8 cellular contexts compared by ENCODE assay signal in the genomic region with DNA sequence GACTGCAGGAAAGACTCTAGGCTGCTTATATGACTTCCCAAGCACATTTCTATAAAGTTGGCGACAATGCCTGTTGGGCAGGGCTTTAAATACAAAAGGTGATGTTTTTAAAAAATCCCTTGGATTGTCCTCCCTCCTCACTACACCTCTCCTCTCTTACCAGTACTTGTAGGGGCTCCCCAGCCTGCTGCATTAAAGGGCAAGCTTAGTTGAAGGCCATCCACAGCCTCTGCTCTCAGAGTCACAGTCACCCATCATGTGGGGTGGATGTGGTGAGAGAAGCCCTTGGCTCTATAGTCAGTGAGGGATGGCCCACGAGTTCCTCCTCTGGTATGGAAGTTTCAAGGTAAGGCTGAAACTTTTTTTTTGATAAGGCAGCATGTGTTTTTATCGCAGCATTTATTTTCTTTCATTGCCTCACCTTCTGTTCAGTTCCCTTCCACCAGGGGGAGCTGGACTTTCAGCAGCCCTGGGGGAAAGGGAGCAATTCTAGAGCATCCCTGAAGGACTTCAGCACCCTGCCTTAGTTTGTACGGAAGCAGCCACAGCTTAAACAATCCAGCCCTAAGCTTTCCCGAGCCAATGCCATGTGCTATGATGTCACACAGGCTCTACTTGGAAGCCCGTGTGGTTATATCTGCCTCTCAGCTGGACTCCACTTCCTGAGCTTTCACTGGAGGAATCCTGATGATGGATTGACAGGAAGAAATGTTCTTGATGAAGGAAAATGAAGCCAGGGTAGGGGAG.
DNase-seq lines count a peak whose midpoint lies in the region; ATAC-seq and TF ChIP-seq lines count a peak whose summit lies in the region.

No MANE protein-coding gene starts in this region.

- H3K4me2 ChIP-seq in PC-3 (ENCODE audit: low read length): no peak overlapping the region

- no peak overlapping the region for H3K9ac ChIP-seq in PC-3 (ENCODE audit: low read length)
- H3K9ac ChIP-seq in liver (ENCODE audit: low read depth in 1 of 2, low read length in 2 of 2): no peak overlapping the region

- POLR2A ChIA-PET in PC-3 (lab: Charles Lee; ENCODE audit: unreplicated experiment): no interaction called here

- no peak for TF ChIP-seq POLR2A in GM18505 (IDR thresholded peaks at IDR 0.05; ENCODE audit: borderline replicate concordance, extremely low read depth, insufficient read depth, insufficient read length)

- H3K4me1 Mint-ChIP-seq in CD4-positive, CD25-positive, alpha-beta regulatory T cell: no peaks in the 10 kb centered on the region
- H3K4me1 Mint-ChIP-seq in activated naive CD8-positive, alpha-beta T cell treated with anti-CD3 and anti-CD28 coated beads, Interleukin-2, amount 50 U/mL, for 24 hours: no peaks in the 10 kb centered on the region

- H3K4me1 ChIP-seq in CD4-positive, CD25-positive, alpha-beta regulatory T cell (ENCODE audit: control insufficient read depth, insufficient read depth, low read length, poor library complexity, severe bottlenecking): no peaks in the 10 kb centered on the region
- H3K4me1 ChIP-seq in PC-3 (ENCODE audit: insufficient read depth, low read length) (no peaks in the 10 kb centered on the region), liver (ENCODE audit: control insufficient read depth in 4 of 4, insufficient read depth in 4 of 4, low read length in 3 of 4) (no peaks in the 10 kb centered on the region)

- no peaks in the 10 kb centered on the region for H3F3A ChIP-seq in PC-3 (ENCODE audit: low read length, unreplicated experiment)

- H3K4me3 Mint-ChIP-seq in CD4-positive, CD25-positive, alpha-beta regulatory T cell: peak overlapping the region in 1 of 4 donors; percentile 18
- H3K4me3 Mint-ChIP-seq in activated naive CD8-positive, alpha-beta T cell treated with anti-CD3 and anti-CD28 coated beads, Interleukin-2, amount 50 U/mL, for 24 hours: no peak overlapping the region

- WGBS in liver: 32% methylated on average over 6 of the region's 6 CpGs

- no peaks in the 10 kb centered on the region for H3K36me3 Mint-ChIP-seq in CD4-positive, CD25-positive, alpha-beta regulatory T cell
- no peaks in the 10 kb centered on the region for H3K36me3 Mint-ChIP-seq in activated naive CD8-positive, alpha-beta T cell treated with anti-CD3 and anti-CD28 coated beads, Interleukin-2, amount 50 U/mL, for 24 hours (ENCODE audit: low read depth)

- intact Hi-C loops in PC-3 (cut with micrococcal nuclease): no loop called here

- peak; percentile 78 for TF ChIP-seq CTCF in PC-3 (conservative IDR thresholded peaks at IDR 0.05; ENCODE audit: low read depth, low read length)
- TF ChIP-seq CTCF in liver (IDR thresholded peaks at IDR 0.05; ENCODE audit: low read depth, low read length, missing input control): peak; percentile 72

- peak in 2 of 3 donors; percentile 3 to 39 for DNase-seq in CD4-positive, CD25-positive, alpha-beta regulatory T cell
- DNase-seq in PC-3 (peak; percentile 49), putamen (ENCODE audit: low spot score) (no peak)
- DNase-seq in activated naive CD8-positive, alpha-beta T cell treated with anti-CD3 and anti-CD28 coated beads, Interleukin-2, amount 50 U/mL, for 24 hours: peak; percentile 37

- no peaks in the 10 kb centered on the region for H3K36me3 ChIP-seq in CD4-positive, CD25-positive, alpha-beta regulatory T cell (ENCODE audit: control insufficient read depth, insufficient read depth, low read length)
- no peaks in the 10 kb centered on the region for H3K36me3 ChIP-seq in PC-3 (ENCODE audit: low read depth, low read length)
- no peaks in the 10 kb centered on the region for H3K36me3 ChIP-seq in liver (ENCODE audit: control insufficient read depth in 4 of 4, insufficient read depth in 3 of 4, low read depth in 1 of 4, low read length in 3 of 4)

- BruUV-seq in PC-3 (replicated peaks; lab: Mats Ljungman, UMichigan): no TSS peak

- CTCF ChIA-PET in PC-3 (lab: Charles Lee): interaction anchor here (0.5 to 0.6 kb wide), 2 partner anchors 141 to 216 kb away, joined by 3 to 6 read pairs; a partner anchor contains a TSS

- H3K4me3 ChIP-seq in CD4-positive, CD25-positive, alpha-beta regulatory T cell (ENCODE audit: low read depth, low read length): no peak overlapping the region
- H3K4me3 ChIP-seq in PC-3 (ENCODE audit: low read length): no peak overlapping the region
- no peak overlapping the region for H3K4me3 ChIP-seq in liver (ENCODE audit: low read depth in 1 of 3, low read length in 3 of 3)

- no peaks in the 10 kb centered on the region for H3K27me3 ChIP-seq in CD4-positive, CD25-positive, alpha-beta regulatory T cell (ENCODE audit: control insufficient read depth, insufficient read depth, low read length)
- H3K27me3 ChIP-seq in PC-3 (ENCODE audit: low read length) (peaks cover 74% of the 10 kb centered on the region), liver (ENCODE audit: control insufficient read depth in 4 of 4, insufficient read depth in 4 of 4, low read length in 3 of 4) (no peaks in the 10 kb centered on the region)

- no peaks in the 10 kb centered on the region for H3K9me2 ChIP-seq in PC-3 (replicated peaks; ENCODE audit: low read length)

- H3K79me2 ChIP-seq in PC-3 (ENCODE audit: low read length): no peaks in the 10 kb centered on the region

- no peaks in the 10 kb centered on the region for H4K20me1 ChIP-seq in PC-3 (ENCODE audit: low read length)

- no peaks in the 10 kb centered on the region for H3K9me3 ChIP-seq in CD4-positive, CD25-positive, alpha-beta regulatory T cell (ENCODE audit: control insufficient read depth in 2 of 2, low read length in 2 of 2)
- H3K9me3 ChIP-seq in PC-3 (ENCODE audit: low read length) (no peaks in the 10 kb centered on the region), liver (ENCODE audit: control insufficient read depth in 4 of 4, low read length in 3 of 4) (no peaks in the 10 kb centered on the region)

- no peak overlapping the region for H2AFZ ChIP-seq in PC-3 (ENCODE audit: low read length)

- H3K9me3 Mint-ChIP-seq in CD4-positive, CD25-positive, alpha-beta regulatory T cell: no peaks in the 10 kb centered on the region
- no peaks in the 10 kb centered on the region for H3K9me3 Mint-ChIP-seq in activated naive CD8-positive, alpha-beta T cell treated with anti-CD3 and anti-CD28 coated beads, Interleukin-2, amount 50 U/mL, for 24 hours

- H3K27me3 Mint-ChIP-seq in CD4-positive, CD25-positive, alpha-beta regulatory T cell: peaks cover 22% of the 10 kb centered on the region
- no peaks in the 10 kb centered on the region for H3K27me3 Mint-ChIP-seq in activated naive CD8-positive, alpha-beta T cell treated with anti-CD3 and anti-CD28 coated beads, Interleukin-2, amount 50 U/mL, for 24 hours

- H3K27ac Mint-ChIP-seq in CD4-positive, CD25-positive, alpha-beta regulatory T cell: no peak overlapping the region
- no peak overlapping the region for H3K27ac Mint-ChIP-seq in activated naive CD8-positive, alpha-beta T cell treated with anti-CD3 and anti-CD28 coated beads, Interleukin-2, amount 50 U/mL, for 24 hours

- ATAC-seq in CD4-positive, CD25-positive, alpha-beta regulatory T cell (ENCODE audit: low read depth in 2 of 2): peak in 1 of 2 donors; percentile 43
- ATAC-seq in GM18505 (IDR thresholded peaks at IDR 0.05; ENCODE audit: unreplicated experiment) (peak; percentile 85), HG03039 (IDR thresholded peaks at IDR 0.05; ENCODE audit: unreplicated experiment) (peak; percentile 78), PC-3 (peak; percentile 50; the same call in 1 of the 2 replicates), HG02938 (IDR thresholded peaks at IDR 0.05; ENCODE audit: unreplicated experiment) (no peak)
- ATAC-seq in activated naive CD8-positive, alpha-beta T cell treated with anti-CD3 and anti-CD28 coated beads, Interleukin-2, amount 50 U/mL, for 24 hours: no peak

- H3K27ac ChIP-seq in CD4-positive, CD25-positive, alpha-beta regulatory T cell (ENCODE audit: insufficient read depth, low read length, poor library complexity, severe bottlenecking): no peak overlapping the region
- H3K27ac ChIP-seq in PC-3 (ENCODE audit: low read length) (no peak overlapping the region), liver (ENCODE audit: low read depth in 1 of 2, low read length in 2 of 2) (no peak overlapping the region)

- TF ChIP-seq RAD21 in liver (IDR thresholded peaks at IDR 0.05): peak; percentile 72 to 84

TF ChIP-seq in liver, 16 proteins besides CTCF, POLR2A, EP300 and RAD21 (continues in another document):
- TF ChIP-seq YY1 (IDR thresholded peaks at IDR 0.05): no peak
- no peak for TF ChIP-seq JUND (IDR thresholded peaks at IDR 0.05)
- TF ChIP-seq, protein P1, sequence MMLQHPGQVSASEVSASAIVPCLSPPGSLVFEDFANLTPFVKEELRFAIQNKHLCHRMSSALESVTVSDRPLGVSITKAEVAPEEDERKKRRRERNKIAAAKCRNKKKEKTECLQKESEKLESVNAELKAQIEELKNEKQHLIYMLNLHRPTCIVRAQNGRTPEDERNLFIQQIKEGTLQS (IDR thresholded peaks at IDR 0.05): no peak
- TF ChIP-seq TAF1 (conservative IDR thresholded peaks at IDR 0.05): no peak
- no peak for TF ChIP-seq HNF4A (conservative IDR thresholded peaks at IDR 0.05)
- no peak for TF ChIP-seq GABPA (IDR thresholded peaks at IDR 0.05 in 1 of 2, conservative IDR thresholded peaks at IDR 0.05 in 1 of 2)
- TF ChIP-seq FOXA1 (IDR thresholded peaks at IDR 0.05): no peak
- TF ChIP-seq, protein P2, sequence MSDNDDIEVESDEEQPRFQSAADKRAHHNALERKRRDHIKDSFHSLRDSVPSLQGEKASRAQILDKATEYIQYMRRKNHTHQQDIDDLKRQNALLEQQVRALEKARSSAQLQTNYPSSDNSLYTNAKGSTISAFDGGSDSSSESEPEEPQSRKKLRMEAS (IDR thresholded peaks at IDR 0.05): no peak
- no peak for TF ChIP-seq FOXA2 (IDR thresholded peaks at IDR 0.05)
- no peak for TF ChIP-seq EGR1 (IDR thresholded peaks at IDR 0.05; ENCODE audit: low read depth in 2 of 2)
- TF ChIP-seq, protein P3, sequence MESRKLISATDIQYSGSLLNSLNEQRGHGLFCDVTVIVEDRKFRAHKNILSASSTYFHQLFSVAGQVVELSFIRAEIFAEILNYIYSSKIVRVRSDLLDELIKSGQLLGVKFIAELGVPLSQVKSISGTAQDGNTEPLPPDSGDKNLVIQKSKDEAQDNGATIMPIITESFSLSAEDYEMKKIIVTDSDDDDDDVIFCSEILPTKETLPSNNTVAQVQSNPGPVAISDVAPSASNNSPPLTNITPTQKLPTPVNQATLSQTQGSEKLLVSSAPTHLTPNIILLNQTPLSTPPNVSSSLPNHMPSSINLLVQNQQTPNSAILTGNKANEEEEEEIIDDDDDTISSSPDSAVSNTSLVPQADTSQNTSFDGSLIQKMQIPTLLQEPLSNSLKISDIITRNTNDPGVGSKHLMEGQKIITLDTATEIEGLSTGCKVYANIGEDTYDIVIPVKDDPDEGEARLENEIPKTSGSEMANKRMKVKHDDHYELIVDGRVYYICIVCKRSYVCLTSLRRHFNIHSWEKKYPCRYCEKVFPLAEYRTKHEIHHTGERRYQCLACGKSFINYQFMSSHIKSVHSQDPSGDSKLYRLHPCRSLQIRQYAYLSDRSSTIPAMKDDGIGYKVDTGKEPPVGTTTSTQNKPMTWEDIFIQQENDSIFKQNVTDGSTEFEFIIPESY (IDR thresholded peaks at IDR 0.05): no peak
- no peak for TF ChIP-seq RXRA (IDR thresholded peaks at IDR 0.05)

Comparison
In these comparisons a context has a peak if more than half of its experiments do, and no peak if none do; other contexts are left out.
1. ATAC-seq: peak in GM18505 (single experiment), HG03039 (single experiment) and PC-3 (single experiment); none in activated naive CD8-positive, alpha-beta T cell treated with anti-CD3 and anti-CD28 coated beads, Interleukin-2, amount 50 U/mL, for 24 hours (single experiment) and HG02938 (single experiment).